Comparison of ENCODE assay signal across 8 cellular contexts in the genomic region with DNA sequence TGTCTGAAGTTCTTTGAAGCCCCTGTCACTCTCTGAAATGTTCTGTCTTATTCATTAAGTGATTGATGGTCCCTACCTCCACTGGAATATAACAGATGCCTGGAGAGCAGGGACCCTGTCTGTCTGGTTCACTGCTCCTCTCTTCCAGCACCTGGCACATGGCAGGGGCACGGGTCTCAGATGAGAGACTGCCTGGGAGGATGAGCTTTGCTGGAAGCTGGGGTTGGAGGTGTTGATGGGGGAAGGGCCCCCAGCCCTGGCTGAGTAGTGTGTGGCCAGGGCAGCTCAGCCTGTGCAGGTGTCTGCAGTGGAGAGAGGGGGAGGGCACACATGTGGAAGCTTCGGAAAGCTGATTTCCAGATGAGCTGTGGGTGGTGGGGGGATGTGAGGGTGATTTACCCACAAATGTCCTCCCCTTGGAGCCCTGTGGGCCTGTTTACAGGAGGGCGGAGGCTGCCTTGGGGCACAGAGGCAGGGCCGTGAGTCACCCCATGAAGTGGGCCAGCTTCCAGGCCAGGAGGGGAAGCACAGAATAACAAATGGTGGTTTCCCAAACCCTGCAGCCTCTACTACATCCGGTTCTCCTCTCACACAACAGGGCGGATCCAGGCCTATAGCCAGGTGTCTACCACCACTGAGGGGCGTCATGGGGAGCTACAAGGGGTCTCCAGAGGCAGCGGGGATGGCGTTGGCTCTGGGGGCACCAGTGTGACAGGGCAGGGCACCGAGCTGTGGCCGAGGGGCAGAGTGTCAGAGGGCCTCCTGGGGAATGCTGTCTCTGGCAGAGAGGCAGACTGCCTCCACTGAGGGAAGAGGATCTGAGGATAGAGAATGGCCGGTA. TPM values are rescaled to one million over a fixed set of nuclear protein-coding genes. Genes with fewer than 3 reads are reported as not detected.
DNase-seq lines count a peak whose midpoint lies in the region; ATAC-seq lines count a peak whose summit lies in the region.

No MANE protein-coding gene starts in this region.

- H3K36me3 ChIP-seq in CD4-positive, CD25-positive, alpha-beta regulatory T cell (ENCODE audit: control insufficient read depth, insufficient read depth, low read length): no peaks in the 10 kb centered on the region

- no peaks in the 10 kb centered on the region for H3K27me3 Mint-ChIP-seq in CD4-positive, CD25-positive, alpha-beta regulatory T cell

- H3K27ac Mint-ChIP-seq in CD4-positive, CD25-positive, alpha-beta regulatory T cell: peak overlapping the region; percentile 71 to 96 (median 76)
- peak overlapping the region; percentile 81 to 92 for H3K27ac Mint-ChIP-seq in activated naive CD4-positive, alpha-beta T cell treated with anti-CD3 and anti-CD28 coated beads, Interleukin-2, amount 50 U/mL, for 72 hours

- no peak overlapping the region for H3K4me3 Mint-ChIP-seq in CD4-positive, CD25-positive, alpha-beta regulatory T cell

- no peaks in the 10 kb centered on the region for H3K36me3 Mint-ChIP-seq in CD4-positive, CD25-positive, alpha-beta regulatory T cell
- H3K36me3 Mint-ChIP-seq in activated naive CD4-positive, alpha-beta T cell treated with anti-CD3 and anti-CD28 coated beads, Interleukin-2, amount 50 U/mL, for 72 hours: peaks cover 0 to 9% of the 10 kb centered on the region in 2 donors

- DNase-seq in CD4-positive, CD25-positive, alpha-beta regulatory T cell: peak in 1 of 3 donors; percentile 69
- peak; percentile 95 for DNase-seq in RPMI7951 (ENCODE audit: low read depth)
- DNase-seq in activated naive CD4-positive, alpha-beta T cell treated with anti-CD3 and anti-CD28 coated beads, Interleukin-2, amount 50 U/mL, for 72 hours (ENCODE audit: low spot score in 2 of 2): peak; percentile 70 to 84
- DNase-seq in iPS-NIHi11 (ENCODE audit: low spot score): peak; percentile 66
- DNase-seq in stimulated activated CD4-positive, alpha-beta T cell treated with anti-CD3 and anti-CD28 coated beads, Interleukin-1b, Interleukin-23, amount 100 ng/mL, for 48 hours: peak; percentile 80
- no peak for DNase-seq in medulla oblongata (ENCODE audit: extremely low spot score)

- no peaks in the 10 kb centered on the region for H3K9me3 Mint-ChIP-seq in CD4-positive, CD25-positive, alpha-beta regulatory T cell
- no peaks in the 10 kb centered on the region for H3K9me3 Mint-ChIP-seq in activated naive CD4-positive, alpha-beta T cell treated with anti-CD3 and anti-CD28 coated beads, Interleukin-2, amount 50 U/mL, for 72 hours

- no peaks in the 10 kb centered on the region for H3K9me3 ChIP-seq in CD4-positive, CD25-positive, alpha-beta regulatory T cell (ENCODE audit: control insufficient read depth in 2 of 2, low read length in 2 of 2)

- H3K4me1 ChIP-seq in CD4-positive, CD25-positive, alpha-beta regulatory T cell (ENCODE audit: control insufficient read depth, insufficient read depth, low read length, poor library complexity, severe bottlenecking): peaks cover 7% of the 10 kb centered on the region

- no peaks in the 10 kb centered on the region for H3K27me3 ChIP-seq in CD4-positive, CD25-positive, alpha-beta regulatory T cell (ENCODE audit: control insufficient read depth, insufficient read depth, low read length)

- no peak overlapping the region for H3K4me3 ChIP-seq in CD4-positive, CD25-positive, alpha-beta regulatory T cell (ENCODE audit: low read depth, low read length)

- peaks cover 0 to 15% (median 5%) of the 10 kb centered on the region in 4 donors for H3K4me1 Mint-ChIP-seq in CD4-positive, CD25-positive, alpha-beta regulatory T cell

- peak; percentile 80 for ATAC-seq in CD4-positive, CD25-positive, alpha-beta regulatory T cell (ENCODE audit: low read depth in 2 of 2)
- ATAC-seq in GM19328 (IDR thresholded peaks at IDR 0.05; ENCODE audit: unreplicated experiment) (peak; percentile 72), HG03432 (IDR thresholded peaks at IDR 0.05; ENCODE audit: unreplicated experiment) (peak; percentile 95)
- ATAC-seq in activated naive CD4-positive, alpha-beta T cell treated with anti-CD3 and anti-CD28 coated beads, Interleukin-2, amount 50 U/mL, for 72 hours: peak; percentile 98

- no peak overlapping the region for H3K27ac ChIP-seq in CD4-positive, CD25-positive, alpha-beta regulatory T cell (ENCODE audit: insufficient read depth, low read length, poor library complexity, severe bottlenecking)

RNA-seq across cellular contexts. Expression of a gene that starts 11.0 kb away (rescaled TPM):
- not detected for total RNA-seq in CD4-positive, CD25-positive, alpha-beta regulatory T cell
- polyA plus RNA-seq in CD4-positive, CD25-positive, alpha-beta regulatory T cell: 1 to 10 TPM in 1 of 4 donors, under 1 TPM in 1, not detected in 2; 0.56 to 1.4 TPM
- 0.68 and 2.3 TPM in 2 replicates for total RNA-seq in RPMI7951 (2014; rRNA removed; shearing (Covaris generic))
- total RNA-seq in activated naive CD4-positive, alpha-beta T cell treated with anti-CD3 and anti-CD28 coated beads, Interleukin-2, amount 50 U/mL, for 72 hours: 1 to 10 TPM in 1 of 2 donors, under 1 TPM in 1; 0.36 to 8.0 TPM

RNA-seq across cellular contexts. Expression of a gene that starts 30.5 kb away (rescaled TPM):
- total RNA-seq in CD4-positive, CD25-positive, alpha-beta regulatory T cell: not detected
- under 1 TPM in 1 of 4 donors, not detected in 3; 0.10 TPM for polyA plus RNA-seq in CD4-positive, CD25-positive, alpha-beta regulatory T cell
- 0.10 and 0.48 TPM in 2 replicates for total RNA-seq in RPMI7951 (2014; rRNA removed; shearing (Covaris generic))
- total RNA-seq in activated naive CD4-positive, alpha-beta T cell treated with anti-CD3 and anti-CD28 coated beads, Interleukin-2, amount 50 U/mL, for 72 hours: under 1 TPM in 1 of 2 donors, not detected in 1; 0.37 TPM

RNA-seq across cellular contexts. Expression of a gene that starts 47.3 kb away (rescaled TPM):
- total RNA-seq in CD4-positive, CD25-positive, alpha-beta regulatory T cell: not detected
- polyA plus RNA-seq in CD4-positive, CD25-positive, alpha-beta regulatory T cell: not detected
- 0.72 and 0.88 TPM in 2 replicates for total RNA-seq in RPMI7951 (2014; rRNA removed; shearing (Covaris generic))
- total RNA-seq in activated naive CD4-positive, alpha-beta T cell treated with anti-CD3 and anti-CD28 coated beads, Interleukin-2, amount 50 U/mL, for 72 hours: not detected

RNA-seq across cellular contexts. Expression of a gene that starts 52.2 kb away (rescaled TPM):
- total RNA-seq in CD4-positive, CD25-positive, alpha-beta regulatory T cell: not detected
- not detected for polyA plus RNA-seq in CD4-positive, CD25-positive, alpha-beta regulatory T cell
- total RNA-seq in RPMI7951 (2014; rRNA removed; shearing (Covaris generic)): 1.3 and 2.1 TPM in 2 replicates
- not detected for total RNA-seq in activated naive CD4-positive, alpha-beta T cell treated with anti-CD3 and anti-CD28 coated beads, Interleukin-2, amount 50 U/mL, for 72 hours
